Comparison of ENCODE assay signal across 1 cellular context in the genomic region with DNA sequence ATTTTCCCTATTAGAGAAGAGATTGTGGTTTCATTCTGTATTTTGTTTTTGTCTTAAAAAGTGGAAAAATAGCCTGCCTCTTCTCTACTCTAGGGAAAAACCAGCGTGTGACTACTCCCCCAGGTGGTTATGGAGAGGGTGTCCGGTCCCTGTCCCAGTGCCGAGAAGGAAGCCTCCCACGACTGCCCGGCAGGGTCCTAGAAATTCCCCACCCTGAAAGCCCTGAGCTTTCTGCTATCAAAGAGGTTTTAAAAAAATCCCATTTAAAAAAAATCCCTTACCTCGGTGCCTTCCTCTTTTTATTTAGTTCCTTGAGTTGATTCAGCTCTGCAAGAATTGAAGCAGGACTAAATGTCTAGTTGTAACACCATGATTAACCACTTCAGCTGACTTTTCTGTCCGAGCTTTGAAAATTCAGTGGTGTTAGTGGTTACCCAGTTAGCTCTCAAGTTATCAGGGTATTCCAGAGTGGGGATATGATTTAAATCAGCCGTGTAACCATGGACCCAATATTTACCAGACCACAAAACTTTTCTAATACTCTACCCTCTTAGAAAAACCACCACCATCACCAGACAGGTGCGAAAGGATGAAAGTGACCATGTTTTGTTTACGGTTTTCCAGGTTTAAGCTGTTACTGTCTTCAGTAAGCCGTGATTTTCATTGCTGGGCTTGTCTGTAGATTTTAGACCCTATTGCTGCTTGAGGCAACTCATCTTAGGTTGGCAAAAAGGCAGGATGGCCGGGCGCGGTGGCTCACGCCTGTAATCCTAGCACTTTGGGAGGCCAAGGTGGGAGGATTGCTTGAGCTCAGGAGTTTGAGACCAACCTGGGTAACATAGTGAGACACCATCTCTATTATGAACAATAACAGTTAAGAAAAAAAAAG.
TF ChIP-seq lines count a peak whose summit lies in the region.

No MANE protein-coding gene starts in this region.

TF ChIP-seq in GM23338, 12 proteins besides CTCF, POLR2A, EP300 and RAD21 (continued from another document):
- TF ChIP-seq, protein P1, sequence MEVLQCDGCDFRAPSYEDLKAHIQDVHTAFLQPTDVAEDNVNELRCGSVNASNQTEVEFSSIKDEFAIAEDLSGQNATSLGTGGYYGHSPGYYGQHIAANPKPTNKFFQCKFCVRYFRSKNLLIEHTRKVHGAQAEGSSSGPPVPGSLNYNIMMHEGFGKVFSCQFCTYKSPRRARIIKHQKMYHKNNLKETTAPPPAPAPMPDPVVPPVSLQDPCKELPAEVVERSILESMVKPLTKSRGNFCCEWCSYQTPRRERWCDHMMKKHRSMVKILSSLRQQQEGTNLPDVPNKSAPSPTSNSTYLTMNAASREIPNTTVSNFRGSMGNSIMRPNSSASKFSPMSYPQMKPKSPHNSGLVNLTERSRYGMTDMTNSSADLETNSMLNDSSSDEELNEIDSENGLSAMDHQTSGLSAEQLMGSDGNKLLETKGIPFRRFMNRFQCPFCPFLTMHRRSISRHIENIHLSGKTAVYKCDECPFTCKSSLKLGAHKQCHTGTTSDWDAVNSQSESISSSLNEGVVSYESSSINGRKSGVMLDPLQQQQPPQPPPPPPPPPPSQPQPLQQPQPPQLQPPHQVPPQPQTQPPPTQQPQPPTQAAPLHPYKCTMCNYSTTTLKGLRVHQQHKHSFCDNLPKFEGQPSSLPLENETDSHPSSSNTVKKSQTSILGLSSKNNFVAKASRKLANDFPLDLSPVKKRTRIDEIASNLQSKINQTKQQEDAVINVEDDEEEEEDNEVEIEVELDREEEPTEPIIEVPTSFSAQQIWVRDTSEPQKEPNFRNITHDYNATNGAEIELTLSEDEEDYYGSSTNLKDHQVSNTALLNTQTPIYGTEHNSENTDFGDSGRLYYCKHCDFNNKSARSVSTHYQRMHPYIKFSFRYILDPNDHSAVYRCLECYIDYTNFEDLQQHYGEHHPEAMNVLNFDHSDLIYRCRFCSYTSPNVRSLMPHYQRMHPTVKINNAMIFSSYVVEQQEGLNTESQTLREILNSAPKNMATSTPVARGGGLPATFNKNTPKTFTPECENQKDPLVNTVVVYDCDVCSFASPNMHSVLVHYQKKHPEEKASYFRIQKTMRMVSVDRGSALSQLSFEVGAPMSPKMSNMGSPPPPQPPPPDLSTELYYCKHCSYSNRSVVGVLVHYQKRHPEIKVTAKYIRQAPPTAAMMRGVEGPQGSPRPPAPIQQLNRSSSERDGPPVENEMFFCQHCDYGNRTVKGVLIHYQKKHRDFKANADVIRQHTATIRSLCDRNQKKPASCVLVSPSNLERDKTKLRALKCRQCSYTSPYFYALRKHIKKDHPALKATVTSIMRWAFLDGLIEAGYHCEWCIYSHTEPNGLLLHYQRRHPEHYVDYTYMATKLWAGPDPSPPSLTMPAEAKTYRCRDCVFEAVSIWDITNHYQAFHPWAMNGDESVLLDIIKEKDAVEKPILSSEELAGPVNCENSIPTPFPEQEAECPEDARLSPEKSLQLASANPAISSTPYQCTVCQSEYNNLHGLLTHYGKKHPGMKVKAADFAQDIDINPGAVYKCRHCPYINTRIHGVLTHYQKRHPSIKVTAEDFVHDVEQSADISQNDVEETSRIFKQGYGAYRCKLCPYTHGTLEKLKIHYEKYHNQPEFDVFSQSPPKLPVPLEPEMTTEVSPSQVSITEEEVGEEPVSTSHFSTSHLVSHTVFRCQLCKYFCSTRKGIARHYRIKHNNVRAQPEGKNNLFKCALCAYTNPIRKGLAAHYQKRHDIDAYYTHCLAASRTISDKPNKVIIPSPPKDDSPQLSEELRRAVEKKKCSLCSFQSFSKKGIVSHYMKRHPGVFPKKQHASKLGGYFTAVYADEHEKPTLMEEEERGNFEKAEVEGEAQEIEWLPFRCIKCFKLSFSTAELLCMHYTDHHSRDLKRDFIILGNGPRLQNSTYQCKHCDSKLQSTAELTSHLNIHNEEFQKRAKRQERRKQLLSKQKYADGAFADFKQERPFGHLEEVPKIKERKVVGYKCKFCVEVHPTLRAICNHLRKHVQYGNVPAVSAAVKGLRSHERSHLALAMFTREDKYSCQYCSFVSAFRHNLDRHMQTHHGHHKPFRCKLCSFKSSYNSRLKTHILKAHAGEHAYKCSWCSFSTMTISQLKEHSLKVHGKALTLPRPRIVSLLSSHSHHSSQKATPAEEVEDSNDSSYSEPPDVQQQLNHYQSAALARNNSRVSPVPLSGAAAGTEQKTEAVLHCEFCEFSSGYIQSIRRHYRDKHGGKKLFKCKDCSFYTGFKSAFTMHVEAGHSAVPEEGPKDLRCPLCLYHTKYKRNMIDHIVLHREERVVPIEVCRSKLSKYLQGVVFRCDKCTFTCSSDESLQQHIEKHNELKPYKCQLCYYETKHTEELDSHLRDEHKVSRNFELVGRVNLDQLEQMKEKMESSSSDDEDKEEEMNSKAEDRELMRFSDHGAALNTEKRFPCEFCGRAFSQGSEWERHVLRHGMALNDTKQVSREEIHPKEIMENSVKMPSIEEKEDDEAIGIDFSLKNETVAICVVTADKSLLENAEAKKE (CRISPR knock-in tag; IDR thresholded peaks at IDR 0.05), result no peak
- TF ChIP-seq STAT1 (IDR thresholded peaks at IDR 0.05; ENCODE audit: unreplicated experiment) (no peak), CREB1 (CRISPR knock-in tag; IDR thresholded peaks at IDR 0.05; ENCODE audit: low read depth) (no peak), ZNF114 (CRISPR knock-in tag; IDR thresholded peaks at IDR 0.05) (no peak), POLR2AphosphoS5 (IDR thresholded peaks at IDR 0.05; ENCODE audit: low read depth) (no peak), NANOG (IDR thresholded peaks at IDR 0.05; ENCODE audit: borderline replicate concordance) (no peak), EZH2 (IDR thresholded peaks at IDR 0.05; ENCODE audit: low read depth, unreplicated experiment) (no peak), ZNF331 (CRISPR knock-in tag; IDR thresholded peaks at IDR 0.05; ENCODE audit: low read depth) (no peak), EZH2phosphoT487 (IDR thresholded peaks at IDR 0.05; ENCODE audit: unreplicated experiment) (no peak), JUNB (IDR thresholded peaks at IDR 0.05; ENCODE audit: unreplicated experiment) (no peak)
- TF ChIP-seq, protein P2, sequence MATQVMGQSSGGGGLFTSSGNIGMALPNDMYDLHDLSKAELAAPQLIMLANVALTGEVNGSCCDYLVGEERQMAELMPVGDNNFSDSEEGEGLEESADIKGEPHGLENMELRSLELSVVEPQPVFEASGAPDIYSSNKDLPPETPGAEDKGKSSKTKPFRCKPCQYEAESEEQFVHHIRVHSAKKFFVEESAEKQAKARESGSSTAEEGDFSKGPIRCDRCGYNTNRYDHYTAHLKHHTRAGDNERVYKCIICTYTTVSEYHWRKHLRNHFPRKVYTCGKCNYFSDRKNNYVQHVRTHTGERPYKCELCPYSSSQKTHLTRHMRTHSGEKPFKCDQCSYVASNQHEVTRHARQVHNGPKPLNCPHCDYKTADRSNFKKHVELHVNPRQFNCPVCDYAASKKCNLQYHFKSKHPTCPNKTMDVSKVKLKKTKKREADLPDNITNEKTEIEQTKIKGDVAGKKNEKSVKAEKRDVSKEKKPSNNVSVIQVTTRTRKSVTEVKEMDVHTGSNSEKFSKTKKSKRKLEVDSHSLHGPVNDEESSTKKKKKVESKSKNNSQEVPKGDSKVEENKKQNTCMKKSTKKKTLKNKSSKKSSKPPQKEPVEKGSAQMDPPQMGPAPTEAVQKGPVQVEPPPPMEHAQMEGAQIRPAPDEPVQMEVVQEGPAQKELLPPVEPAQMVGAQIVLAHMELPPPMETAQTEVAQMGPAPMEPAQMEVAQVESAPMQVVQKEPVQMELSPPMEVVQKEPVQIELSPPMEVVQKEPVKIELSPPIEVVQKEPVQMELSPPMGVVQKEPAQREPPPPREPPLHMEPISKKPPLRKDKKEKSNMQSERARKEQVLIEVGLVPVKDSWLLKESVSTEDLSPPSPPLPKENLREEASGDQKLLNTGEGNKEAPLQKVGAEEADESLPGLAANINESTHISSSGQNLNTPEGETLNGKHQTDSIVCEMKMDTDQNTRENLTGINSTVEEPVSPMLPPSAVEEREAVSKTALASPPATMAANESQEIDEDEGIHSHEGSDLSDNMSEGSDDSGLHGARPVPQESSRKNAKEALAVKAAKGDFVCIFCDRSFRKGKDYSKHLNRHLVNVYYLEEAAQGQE (IDR thresholded peaks at IDR 0.05; ENCODE audit: unreplicated experiment), result no peak
TF ChIP-seq in GM23338: peak in this region for 0.
